In the genomic region with DNA sequence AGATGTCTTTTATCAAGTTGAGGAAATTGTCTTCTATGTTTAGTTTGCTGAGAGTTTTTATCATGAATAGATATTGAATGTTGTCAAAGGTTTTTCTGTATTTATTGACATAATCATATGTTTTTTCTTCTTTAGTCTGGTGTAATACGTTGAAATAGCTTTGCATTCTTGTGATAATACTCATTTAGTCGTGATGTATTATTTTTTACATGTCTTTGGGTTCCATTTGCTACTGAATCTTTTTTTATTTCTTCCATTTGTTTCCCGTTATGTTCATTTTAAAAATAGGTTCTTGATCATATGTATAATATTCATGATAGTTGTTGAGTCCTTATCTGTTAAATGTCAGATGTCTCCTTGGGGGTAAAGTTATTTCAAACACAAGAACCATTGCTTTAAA, we compare ENCODE assay signal across 19 cellular contexts. TPM values are rescaled to one million over a fixed set of nuclear protein-coding genes. Genes with fewer than 3 reads are reported as not detected.
DNase-seq lines count a peak whose midpoint lies in the region; ATAC-seq, FAIRE-seq and TF ChIP-seq lines count a peak whose summit lies in the region.
"Had no signal": no experiment of that assay in that cellular context is flagged by ENCODE, and none has a peak within 500 bp of the region (broad histone marks: within the 10 kb centered on the region; RNA-seq: fewer than 3 reads in every experiment).

No MANE protein-coding gene starts in this region.

- peaks cover 18% of the 10 kb centered on the region for H3K27me3 ChIP-seq in OCI-LY3 (ENCODE audit: low read depth, low read length)
- H3K27me3 ChIP-seq: BE2C had no signal

- no peak overlapping the region for H2AFZ ChIP-seq in OCI-LY3 (ENCODE audit: low read depth, low read length)

- H3K4me3 Mint-ChIP-seq in stimulated activated naive CD8-positive, alpha-beta T cell treated with anti-CD3 and anti-CD28 coated beads, Interleukin-15, Interleukin-2, amounts not matched to agents 100 ng/mL and 50 ng/mL, for 24 hours: peak overlapping the region; percentile 1
- H3K4me3 Mint-ChIP-seq: CD8-positive, alpha-beta T cell had no signal

- no peak for FAIRE-seq in GM12892 (lab: Jason Lieb, UNC)

- no peak for ATAC-seq in stimulated activated naive CD8-positive, alpha-beta T cell treated with anti-CD3 and anti-CD28 coated beads, Interleukin-15, Interleukin-2, amounts not matched to agents 100 U/mL and 50 U/mL, for 24 hours
- no peak for ATAC-seq in GM19463 (IDR thresholded peaks at IDR 0.05; ENCODE audit: unreplicated experiment)
- ATAC-seq: CD8-positive, alpha-beta T cell; Panc1; Right ventricle myocardium inferior had no signal

- no peak overlapping the region for H3K27ac Mint-ChIP-seq in stimulated activated naive CD8-positive, alpha-beta T cell treated with anti-CD3 and anti-CD28 coated beads, Interleukin-15, Interleukin-2, amounts not matched to agents 100 ng/mL and 50 ng/mL, for 24 hours
- H3K27ac Mint-ChIP-seq: CD8-positive, alpha-beta T cell had no signal

- peaks cover 30% of the 10 kb centered on the region for H3K4me1 ChIP-seq in OCI-LY3 (ENCODE audit: low read length)
- H3K4me1 ChIP-seq: BE2C had no signal

- TF ChIP-seq CTCF in OCI-LY3 (IDR thresholded peaks at IDR 0.05; ENCODE audit: low read depth, low read length): no peak

- peaks cover 41% of the 10 kb centered on the region for H3K4me1 Mint-ChIP-seq in stimulated activated naive CD8-positive, alpha-beta T cell treated with anti-CD3 and anti-CD28 coated beads, Interleukin-15, Interleukin-2, amounts not matched to agents 100 ng/mL and 50 ng/mL, for 24 hours (ENCODE audit: low read depth)

- no peaks in the 10 kb centered on the region for H3K27me3 Mint-ChIP-seq in stimulated activated naive CD8-positive, alpha-beta T cell treated with anti-CD3 and anti-CD28 coated beads, Interleukin-15, Interleukin-2, amounts not matched to agents 100 ng/mL and 50 ng/mL, for 24 hours

- no peak for DNase-seq in stimulated activated naive CD8-positive, alpha-beta T cell treated with anti-CD3 and anti-CD28 coated beads, Interleukin-15, Interleukin-2, amounts not matched to agents 100 U/mL and 50 U/mL, for 24 hours
- DNase-seq in fibroblast of the conjunctiva (ENCODE audit: low read depth): peak; percentile 42
- DNase-seq in foreskin melanocyte: no peak
- no peak for DNase-seq in GM12892 (ENCODE audit: insufficient read length)
- DNase-seq in GM19238 (ENCODE audit: insufficient read length, low spot score): no peak
- DNase-seq: BE2C; CD8-positive, alpha-beta T cell; DND-41; GF-D8; NCI-H1436 treated with DMSO at 0.1 percent for 48 hours; NCI-H2081 treated with DMSO at 0.1 percent for 48 hours; NCI-H2227 treated with DMSO at 0.1 percent for 48 hours; NCI-H526; SK-N-SH had no signal

- H3K36me3 ChIP-seq in OCI-LY3 (replicated peaks; ENCODE audit: low read depth, low read length): peaks cover 2% of the 10 kb centered on the region
- H3K36me3 ChIP-seq: BE2C had no signal

- peaks cover 29% of the 10 kb centered on the region for H3K36me3 Mint-ChIP-seq in stimulated activated naive CD8-positive, alpha-beta T cell treated with anti-CD3 and anti-CD28 coated beads, Interleukin-15, Interleukin-2, amounts not matched to agents 100 ng/mL and 50 ng/mL, for 24 hours (ENCODE audit: low read depth)

- no peak for TF ChIP-seq POLR2A in GM12892 (IDR thresholded peaks at IDR 0.05; ENCODE audit: low read depth, low read length)

- peaks cover 67% of the 10 kb centered on the region for H4K20me1 ChIP-seq in OCI-LY3 (ENCODE audit: insufficient read depth, low read length)

- no peak overlapping the region for H3K27ac ChIP-seq in OCI-LY3 (ENCODE audit: low read length)

- H3K4me2 ChIP-seq in OCI-LY3 (ENCODE audit: low read length): peak overlapping the region; percentile 43
- H3K4me2 ChIP-seq: SK-N-SH had no signal

- peaks cover 79% of the 10 kb centered on the region for H3K79me2 ChIP-seq in OCI-LY3 (ENCODE audit: low read length)

- H3K9me3 ChIP-seq in OCI-LY3 (ENCODE audit: insufficient read depth, low read length): no peaks in the 10 kb centered on the region
- H3K9me3 ChIP-seq: BE2C, SK-N-SH had no signal

- peak overlapping the region; percentile 36; the same call in 1 of the 2 replicates for H3K4me3 ChIP-seq in OCI-LY3 (ENCODE audit: low read length)

- H3K9me3 Mint-ChIP-seq in stimulated activated naive CD8-positive, alpha-beta T cell treated with anti-CD3 and anti-CD28 coated beads, Interleukin-15, Interleukin-2, amounts not matched to agents 100 ng/mL and 50 ng/mL, for 24 hours: no peaks in the 10 kb centered on the region
- H3K9me3 Mint-ChIP-seq: CD8-positive, alpha-beta T cell had no signal

- no peak overlapping the region for H3K9ac ChIP-seq in OCI-LY3 (ENCODE audit: low read length)
- H3K9ac ChIP-seq: SK-N-SH had no signal

RNA-seq across cellular contexts. Expression of a gene that starts 8.1 kb away (rescaled TPM):
- 49.4 TPM for polyA plus RNA-seq in GM12892 (2012; ENCODE audit: missing spikeins)
